ENCODE assay signal across 22 cellular contexts in genomic region chr18:23269931-23270330, GRCh38.
"Had no signal": no experiment of that assay in that cellular context is flagged by ENCODE, and none has a peak within 500 bp of the region (broad histone marks: within the 10 kb centered on the region; RNA-seq: fewer than 3 reads in every experiment).

No MANE protein-coding gene starts in this region.

- H3K27ac ChIP-seq: adrenal gland, PC-9 had no signal

- H2AFZ ChIP-seq: PC-9 had no signal

- H3K27ac Mint-ChIP-seq: activated T-helper 1 cell treated with anti-CD3 and anti-CD28 coated beads, Interleukin-12 subunit alpha, Interleukin-12 subunit beta, Interleukin-2, Interleukin-4 antibody, amounts not matched to agents 30 ng/mL and 10 ng/mL and 1 ng/mL, durations not matched to agents 14 hours and 24 hours and 36 hours; T-helper 1 cell treated with Interleukin-12 subunit alpha and Interleukin-12 subunit beta and Interleukin-4 antibody, amounts not matched to agents 30 μg/mL and 1 μg/mL, for 36 hours had no signal

- DNase-seq: activated CD4-positive, alpha-beta T cell treated with anti-CD3 and anti-CD28 coated beads for 4 hours; activated CD8-positive, alpha-beta memory T cell treated with anti-CD3 and anti-CD28 coated beads, Interleukin-2, amount 10 ng/mL, durations not matched to agents 7 days and 5 days; activated effector memory CD4-positive, alpha-beta T cell treated with anti-CD3 and anti-CD28 coated beads, Interleukin-2, amount 50 U/mL, for 16 hours; activated naive CD4-positive, alpha-beta T cell treated with Interleukin-2 at 50 U/mL for 16 hours; activated T-cell treated with anti-CD3 and anti-CD28 coated beads, Interleukin-2, amount 50 U/mL, for 24 hours; adrenal gland; anterior cingulate cortex; cerebellar nuclear complex; MG63; MV-4-11; NCI-H1092 treated with DMSO at 0.1 percent for 48 hours; NCI-H1417 treated with DMSO at 0.1 percent for 48 hours; NCI-H1694 treated with DMSO at 0.1 percent for 48 hours; NCI-H2029 treated with DMSO at 0.1 percent for 48 hours; NCI-H510A treated with DMSO at 0.1 percent for 48 hours; NCI-H69; NK-92 treated with Interleukin-12 subunit alpha and Interleukin-12 subunit beta, amount 100 ng/mL, for 24 hours; PC-9; SHP77 treated with DMSO at 0.1 percent for 48 hours had no signal

- H3K27me3 ChIP-seq: adrenal gland, MG63 had no signal

- H3K9me3 ChIP-seq: adrenal gland had no signal

- H3K4me2 ChIP-seq: PC-9 had no signal

- H3K4me3 Mint-ChIP-seq: activated CD8-positive, alpha-beta memory T cell treated with anti-CD3 and anti-CD28 coated beads, Interleukin-2, amount 10 ng/mL, durations not matched to agents 7 days and 5 days; activated naive CD8-positive, alpha-beta T cell; activated T-cell treated with anti-CD3 and anti-CD28 coated beads, Interleukin-2, amount 50 U/mL, for 24 hours; activated T-helper 1 cell treated with anti-CD3 and anti-CD28 coated beads, Interleukin-12 subunit alpha, Interleukin-12 subunit beta, Interleukin-2, Interleukin-4 antibody, amounts not matched to agents 30 ng/mL and 10 ng/mL and 1 ng/mL, durations not matched to agents 14 hours and 24 hours and 36 hours; T-helper 1 cell treated with Interleukin-12 subunit alpha and Interleukin-12 subunit beta and Interleukin-4 antibody, amounts not matched to agents 30 μg/mL and 1 μg/mL, for 36 hours had no signal

- H3K4me3 ChIP-seq: adrenal gland, MG63, PC-9 had no signal

- ATAC-seq: activated CD8-positive, alpha-beta memory T cell treated with anti-CD3 and anti-CD28 coated beads, Interleukin-2, amount 10 ng/mL, durations not matched to agents 7 days and 5 days had no signal

- H3K36me3 ChIP-seq: adrenal gland, MG63 had no signal

- H3K27me3 Mint-ChIP-seq: activated CD8-positive, alpha-beta memory T cell treated with anti-CD3 and anti-CD28 coated beads, Interleukin-2, amount 10 ng/mL, durations not matched to agents 7 days and 5 days; activated naive CD8-positive, alpha-beta T cell; activated T-cell treated with anti-CD3 and anti-CD28 coated beads, Interleukin-2, amount 50 U/mL, for 24 hours had no signal

- H3K4me1 ChIP-seq: adrenal gland had no signal
